In the genomic region with DNA sequence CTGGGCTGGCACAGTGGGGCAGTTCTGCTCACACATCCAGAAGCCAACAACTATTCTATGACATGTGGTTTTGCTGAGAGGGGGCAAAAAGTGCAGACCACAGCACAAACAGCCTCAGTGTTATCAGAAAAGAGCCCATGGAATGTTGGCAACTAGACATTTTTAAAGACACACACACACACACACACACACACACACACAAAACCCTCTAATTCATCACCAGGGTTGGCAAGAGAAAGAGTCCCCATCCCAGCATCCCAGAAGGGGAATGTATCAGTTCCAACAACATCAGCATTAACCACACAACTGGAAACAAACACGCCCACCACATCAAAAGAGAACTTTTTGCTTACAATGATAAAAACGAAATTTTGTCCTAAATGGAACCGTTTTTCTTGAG, we compare ENCODE assay signal across 22 cellular contexts.
DNase-seq lines count a peak whose midpoint lies in the region; ATAC-seq, FAIRE-seq and TF ChIP-seq lines count a peak whose summit lies in the region.
"Had no signal": no experiment of that assay in that cellular context is flagged by ENCODE, and none has a peak within 500 bp of the region (broad histone marks: within the 10 kb centered on the region; RNA-seq: fewer than 3 reads in every experiment).

No MANE protein-coding gene starts in this region.

- 63% methylated on average over 3 of the region's 3 CpGs for WGBS in HepG2 (ENCODE audit: low lambda C conversion rate)

- no peaks in the 10 kb centered on the region for H3K27me3 ChIP-seq in HepG2 (ENCODE audit: control insufficient read depth in 1 of 2, insufficient read depth in 2 of 2, low read length in 2 of 2)
- H3K27me3 ChIP-seq: BE2C had no signal

- CTCF ChIA-PET in HepG2 (lab: Yijun Ruan, JAX; ENCODE audit: low intra/inter-chr PET ratio, low total read pairs) = no interaction called here

- H3K79me2 ChIP-seq in HepG2 (ENCODE audit: insufficient read depth, low read length) = no peaks in the 10 kb centered on the region

- no peak for TF ChIP-seq RAD21 in HepG2 (CRISPR knock-in tag; IDR thresholded peaks at IDR 0.05)

- H3K27ac ChIP-seq in HepG2 (ENCODE audit: extremely low read length, insufficient read depth, low read length) (no peak overlapping the region), substantia nigra (ENCODE audit: low read depth, low read length, poor library complexity, severe bottlenecking) (peak overlapping the region; percentile 29)
- H3K27ac ChIP-seq: PC-9, SK-N-MC had no signal

- no TSS peak for BruUV-seq in HepG2 (replicated peaks; lab: Mats Ljungman, UMichigan)

- H3K4me1 ChIP-seq in HepG2 (ENCODE audit: insufficient read depth, low read length) = peaks cover 5% of the 10 kb centered on the region

- no peak overlapping the region for H3K9ac ChIP-seq in HepG2 (ENCODE audit: insufficient read depth, low read depth, low read length)

- POLR2A ChIA-PET in HepG2 (lab: Yijun Ruan, JAX) = no interaction called here

- in situ Hi-C loops in astrocyte of the spinal cord (cut with HindIII; ENCODE audit: low sequenced_read_pairs) (no loop called here), HepG2 (cut with HindIII; ENCODE audit: extremely low pct_ligation_motif_present, low pct_unique_long_range_greater_than_20kb) (no loop called here)

- no peak overlapping the region for H2AFZ ChIP-seq in HepG2 (ENCODE audit: low read length)
- H2AFZ ChIP-seq: PC-9 had no signal

- TF ChIP-seq CTCF in astrocyte of the spinal cord (IDR thresholded peaks at IDR 0.05; ENCODE audit: low read depth, low read length) (no peak), HepG2 (CRISPR knock-in tag; IDR thresholded peaks at IDR 0.05) (no peak)

- H3K36me3 ChIP-seq in HepG2 (replicated peaks in 1 of 2; ENCODE audit: control insufficient read depth in 1 of 2, insufficient read depth in 2 of 2, low read length in 2 of 2) = 0 out of 5 replicates have a peak, but pooled peaks cover 0 to 4% of the 10 kb centered on the region in 2 experiments
- H3K36me3 ChIP-seq: BE2C had no signal

- no peak overlapping the region for H3K4me2 ChIP-seq in HepG2 (ENCODE audit: low read depth, low read length)
- H3K4me2 ChIP-seq: PC-9 had no signal

- H4K20me1 ChIP-seq in HepG2 (ENCODE audit: insufficient read depth, low read length) = no peaks in the 10 kb centered on the region

- no peaks in the 10 kb centered on the region for H3K9me3 ChIP-seq in HepG2 (ENCODE audit: low read length)
- H3K9me3 ChIP-seq: BE2C had no signal

- no peak for TF ChIP-seq EP300 in HepG2 (IDR thresholded peaks at IDR 0.05; ENCODE audit: low read depth in 2 of 2, low read length in 2 of 2)
- TF ChIP-seq EP300 in HepG2 (CRISPR knock-in tag; IDR thresholded peaks at IDR 0.05; ENCODE audit: borderline replicate concordance) = no peak

- TF ChIP-seq POLR2A in HepG2 (IDR thresholded peaks at IDR 0.05; ENCODE audit: insufficient read depth in 1 of 2, low read depth in 2 of 2, low read length in 2 of 2) (no peak), GM12892 (IDR thresholded peaks at IDR 0.05; ENCODE audit: low read depth, low read length) (no peak)

- intact Hi-C loops in HepG2 (cut with micrococcal nuclease; ENCODE audit: unreplicated experiment) = no loop called here

- peak; percentile 37 for DNase-seq in H4 (ENCODE audit: low spot score)
- peak; percentile 15 for DNase-seq in astrocyte of the spinal cord (ENCODE audit: low read depth, low spot score)
- no peak for DNase-seq in HepG2 (ENCODE audit: low spot score)
- no peak for DNase-seq in substantia nigra (lab: John Stamatoyannopoulos, UW)
- DNase-seq in GM12892 (ENCODE audit: insufficient read length) = no peak
- DNase-seq in NCI-H2227 treated with DMSO at 0.1 percent for 48 hours (lab: John Stamatoyannopoulos, UW) = no peak
- DNase-seq in DMS114 treated with DMSO at 0.1 percent for 48 hours (lab: John Stamatoyannopoulos, UW; ENCODE audit: unreplicated experiment) = no peak
- DNase-seq: ACHN, BE2C, DMS 273 treated with DMSO at 0.1 percent for 48 hours, H9, NCI-H1436 treated with DMSO at 0.1 percent for 48 hours, NCI-H2081 treated with DMSO at 0.1 percent for 48 hours, NCI-H226, NCI-H526 treated with DMSO at 0.1 percent for 48 hours, PC-9 had no signal

- H3K4me3 ChIP-seq in astrocyte of the spinal cord (ENCODE audit: low read depth, low read length) = no peak overlapping the region
- no peak overlapping the region for H3K4me3 ChIP-seq in HepG2 (replicated peaks in 1 of 3; ENCODE audit: insufficient read depth in 1 of 3, low read depth in 2 of 3, low read length in 3 of 3)
- H3K4me3 ChIP-seq: K562, PC-9, SK-N-MC had no signal

- no peak for FAIRE-seq in HepG2 (lab: Jason Lieb, UNC)
- FAIRE-seq in GM12892 (lab: Jason Lieb, UNC) = no peak
- FAIRE-seq: GM18507, HTR-8/SVneo, K562 had no signal

- no peak for ATAC-seq in HepG2
- ATAC-seq in HG02642 (IDR thresholded peaks at IDR 0.05; ENCODE audit: poor library complexity, unreplicated experiment) = no peak
- ATAC-seq: K562, Right ventricle myocardium inferior had no signal

TF ChIP-seq in HepG2, 621 proteins besides CTCF, POLR2A, EP300 and RAD21:
- TF ChIP-seq ZNF557 (CRISPR knock-in tag; IDR thresholded peaks at IDR 0.05) (no peak), GATAD2A (CRISPR knock-in tag; IDR thresholded peaks at IDR 0.05) (no peak), MAFK (conservative IDR thresholded peaks at IDR 0.05 in 1 of 2, IDR thresholded peaks at IDR 0.05 in 1 of 2; ENCODE audit: low read length in 2 of 2) (peak in 1 of 2 experiments; percentile 43; a peak in 3 of 4 replicates), ZEB1 (IDR thresholded peaks at IDR 0.05; ENCODE audit: insufficient replicate concordance, low read depth) (no peak), MAFF (IDR thresholded peaks at IDR 0.05; ENCODE audit: low read depth, low read length) (0 out of 2 replicates have a peak, but pooled peaks have one; percentile 8), CBX5 (CRISPR knock-in tag; IDR thresholded peaks at IDR 0.05; ENCODE audit: borderline replicate concordance) (no peak)
- TF ChIP-seq, protein P1, sequence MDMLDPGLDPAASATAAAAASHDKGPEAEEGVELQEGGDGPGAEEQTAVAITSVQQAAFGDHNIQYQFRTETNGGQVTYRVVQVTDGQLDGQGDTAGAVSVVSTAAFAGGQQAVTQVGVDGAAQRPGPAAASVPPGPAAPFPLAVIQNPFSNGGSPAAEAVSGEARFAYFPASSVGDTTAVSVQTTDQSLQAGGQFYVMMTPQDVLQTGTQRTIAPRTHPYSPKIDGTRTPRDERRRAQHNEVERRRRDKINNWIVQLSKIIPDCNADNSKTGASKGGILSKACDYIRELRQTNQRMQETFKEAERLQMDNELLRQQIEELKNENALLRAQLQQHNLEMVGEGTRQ (IDR thresholded peaks at IDR 0.05; ENCODE audit: low read depth, low read length) = no peak
- TF ChIP-seq, protein P1 (CRISPR knock-in tag; IDR thresholded peaks at IDR 0.05; ENCODE audit: borderline replicate concordance) = no peak

Comparison
In these comparisons a context has a peak if more than half of its experiments do, and no peak if none do; other contexts are left out.
1. DNase-seq: peak in H4 (single experiment) and astrocyte of the spinal cord (single experiment); none in HepG2 (single experiment), substantia nigra (0 of 49), GM12892 (single experiment), NCI-H2227 treated with DMSO at 0.1 percent for 48 hours (single experiment) and DMS114 treated with DMSO at 0.1 percent for 48 hours (single experiment).